Comparison of ENCODE assay signal across 13 cellular contexts in the genomic region with DNA sequence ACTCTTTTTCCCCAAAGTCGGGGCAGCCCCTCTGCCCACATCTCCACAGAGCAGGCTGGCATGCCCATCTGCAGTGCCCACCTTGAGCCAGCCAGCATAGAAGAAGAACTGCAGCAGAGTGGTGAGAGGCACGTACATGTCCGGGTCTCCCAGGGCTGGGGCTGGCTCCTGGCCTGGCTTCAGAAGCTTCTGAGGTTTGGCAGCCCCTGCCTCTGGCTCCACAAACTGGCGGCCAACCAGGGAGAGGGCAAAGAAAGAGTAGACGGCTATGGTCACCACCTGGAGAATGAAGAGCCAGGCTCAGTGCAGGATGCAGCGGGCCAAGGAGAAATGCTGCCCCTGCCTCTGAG. TPM values are rescaled to one million over a fixed set of nuclear protein-coding genes. Genes with fewer than 3 reads are reported as not detected.
A peak's percentile ranks its signal among the peaks of the same experiment; 100 is the strongest.
DNase-seq lines count a peak whose midpoint lies in the region; ATAC-seq and TF ChIP-seq lines count a peak whose summit lies in the region.
"Had no signal": no experiment of that assay in that cellular context is flagged by ENCODE, and none has a peak within 500 bp of the region (broad histone marks: within the 10 kb centered on the region; RNA-seq: fewer than 3 reads in every experiment).

No MANE protein-coding gene starts in this region.

- peaks cover 0 to 24% (median 19%) of the 10 kb centered on the region in 6 donors for H3K36me3 ChIP-seq in spleen
- H3K36me3 ChIP-seq: transverse colon had no signal

- H3K4me1 Mint-ChIP-seq in activated T-cell treated with anti-CD3 and anti-CD28 coated beads, Interleukin-2, amount 50 U/mL, for 24 hours (ENCODE audit: low read depth): peaks cover 44% of the 10 kb centered on the region
- H3K4me1 Mint-ChIP-seq in WTC11: peaks cover 32% of the 10 kb centered on the region

- peaks cover 12 to 44% (median 40%) of the 10 kb centered on the region in 6 donors for H3K4me1 ChIP-seq in spleen

- H3K4me3 ChIP-seq in epithelial cell of proximal tubule (ENCODE audit: low read depth, low read length): no peak overlapping the region
- H3K4me3 ChIP-seq in spleen: peak overlapping the region in 3 of 8 donors; percentile 43 to 71 (median 45)
- H3K4me3 ChIP-seq: SJSA1 had no signal

- no peaks in the 10 kb centered on the region for H3K27me3 ChIP-seq in spleen (replicated peaks in 1 of 7)
- H3K27me3 ChIP-seq: transverse colon had no signal

- H3K27me3 Mint-ChIP-seq in activated T-cell treated with anti-CD3 and anti-CD28 coated beads, Interleukin-2, amount 50 U/mL, for 24 hours: no peaks in the 10 kb centered on the region
- peaks cover 12% of the 10 kb centered on the region for H3K27me3 Mint-ChIP-seq in WTC11 (ENCODE audit: low read depth)

- H3K4me3 Mint-ChIP-seq in activated T-cell treated with anti-CD3 and anti-CD28 coated beads, Interleukin-2, amount 50 U/mL, for 24 hours: peak overlapping the region; percentile 63
- peak overlapping the region; percentile 59 for H3K4me3 Mint-ChIP-seq in WTC11

- POLR2A ChIA-PET in WTC11 (lab: Charles Lee): interaction anchor here (0.7 to 2.7 kb wide), 6 partner anchors 9 to 63 kb away, joined by 3 to 19 read pairs (median 6); partner anchors contain the start of genes PLK3 and RPS8

- peak overlapping the region in 4 of 8 donors; percentile 64 to 82 (median 74) for H3K27ac ChIP-seq in spleen
- H3K27ac ChIP-seq: SJSA1 had no signal

- no peaks in the 10 kb centered on the region for H3K9me3 ChIP-seq in spleen
- H3K9me3 ChIP-seq: SJSA1, transverse colon had no signal

- no peaks in the 10 kb centered on the region for H3K9me3 Mint-ChIP-seq in activated T-cell treated with anti-CD3 and anti-CD28 coated beads, Interleukin-2, amount 50 U/mL, for 24 hours
- H3K9me3 Mint-ChIP-seq in WTC11: no peaks in the 10 kb centered on the region

- H3K36me3 Mint-ChIP-seq in activated T-cell treated with anti-CD3 and anti-CD28 coated beads, Interleukin-2, amount 50 U/mL, for 24 hours (ENCODE audit: low read depth): peaks cover 32% of the 10 kb centered on the region
- peaks cover 5% of the 10 kb centered on the region for H3K36me3 Mint-ChIP-seq in WTC11

- TF ChIP-seq CTCF in WTC11 (IDR thresholded peaks at IDR 0.05): no peak
- peak; percentile 8 for TF ChIP-seq CTCF in epithelial cell of proximal tubule (conservative IDR thresholded peaks at IDR 0.05; ENCODE audit: low read depth, low read length)
- TF ChIP-seq CTCF in spleen (IDR thresholded peaks at IDR 0.05 in 8 of 11, conservative IDR thresholded peaks at IDR 0.05 in 3 of 11): no peak

- ATAC-seq in WTC11: no peak
- ATAC-seq in HG02870 (IDR thresholded peaks at IDR 0.05; ENCODE audit: unreplicated experiment): no peak

- intact Hi-C loops in spleen (cut with DNase I; ENCODE audit: low total_unique reads): loop anchor here (5.0 to 10.0 kb wide), 2 partner anchors 37 to 50 kb away; partner anchors contain the start of genes KIF2C and RNU5D-1

- WGBS in spleen, 5 donors: 81 to 97% (median 86%) methylated on average over 6 of the region's 6 CpGs

- peak overlapping the region; percentile 90 for H3K27ac Mint-ChIP-seq in activated T-cell treated with anti-CD3 and anti-CD28 coated beads, Interleukin-2, amount 50 U/mL, for 24 hours
- no peak overlapping the region for H3K27ac Mint-ChIP-seq in WTC11

- CTCF ChIA-PET in WTC11 (lab: Charles Lee): interaction anchor here (0.6 to 3.3 kb wide), 18 partner anchors 8 to 234 kb away, joined by 3 to 21 read pairs (median 4); partner anchors contain the start of genes BTBD19, HECTD3, PLK3 and RNU5D-1

- no peak for DNase-seq in activated T-cell treated with anti-CD3 and anti-CD28 coated beads, Interleukin-2, amount 50 U/mL, for 24 hours
- DNase-seq in activated T-cell treated with anti-CD3 and anti-CD28 coated beads, Interleukin-2, amount 50 U/mL, for 48 hours: no peak
- no peak for DNase-seq in WTC11 (ENCODE audit: low spot score)
- DNase-seq in epithelial cell of proximal tubule (ENCODE audit: low read depth): no peak
- peak; percentile 74 for DNase-seq in spleen
- no peak for DNase-seq in DMS79 (lab: John Stamatoyannopoulos, UW)
- no peak for DNase-seq in medulla oblongata (ENCODE audit: extremely low spot score)
- DNase-seq: activated CD4-positive, alpha-beta T cell treated with anti-CD3 and anti-CD28 coated beads, Interleukin-2, amount 50 U/mL, for 1 hour; NCI-H1105 treated with DMSO at 0.1 percent for 48 hours had no signal

- TF ChIP-seq POLR2A in spleen (IDR thresholded peaks at IDR 0.05): no peak

TF ChIP-seq in WTC11, 78 proteins besides CTCF, POLR2A, EP300 and RAD21 (continues in another document):
- TF ChIP-seq ZNF263 (CRISPR knock-in tag; IDR thresholded peaks at IDR 0.05; ENCODE audit: low read depth): no peak
- no peak for TF ChIP-seq ZMAT4 (CRISPR knock-in tag; IDR thresholded peaks at IDR 0.05)
- no peak for TF ChIP-seq ZNF423 (CRISPR knock-in tag; IDR thresholded peaks at IDR 0.05)
- no peak for TF ChIP-seq SP1 (CRISPR knock-in tag; conservative IDR thresholded peaks at IDR 0.05)
- TF ChIP-seq RORB (CRISPR knock-in tag; IDR thresholded peaks at IDR 0.05): no peak
- TF ChIP-seq ZSCAN18 (CRISPR knock-in tag; IDR thresholded peaks at IDR 0.05): no peak
- TF ChIP-seq GABPB1 (CRISPR knock-in tag; IDR thresholded peaks at IDR 0.05): no peak
- no peak for TF ChIP-seq ZNF425 (CRISPR knock-in tag; conservative IDR thresholded peaks at IDR 0.05)
- no peak for TF ChIP-seq GTF2I (CRISPR knock-in tag; conservative IDR thresholded peaks at IDR 0.05)
- TF ChIP-seq ZNF512 (CRISPR knock-in tag; IDR thresholded peaks at IDR 0.05; ENCODE audit: borderline replicate concordance): no peak
- no peak for TF ChIP-seq ZNF671 (CRISPR knock-in tag; IDR thresholded peaks at IDR 0.05)
- no peak for TF ChIP-seq ZBTB21 (CRISPR knock-in tag; IDR thresholded peaks at IDR 0.05; ENCODE audit: borderline replicate concordance)

RNA-seq across cellular contexts. Expression of gene BEST4, which starts 3.0 kb away (rescaled TPM):
- 1.6 to 1.7 TPM (median 1.6 TPM) in 3 replicates for total RNA-seq in WTC11 (2021)
- total RNA-seq in epithelial cell of proximal tubule: 0.07 and 0.12 TPM in 2 replicates
- under 1 TPM in 4 of 7 donors, not detected in 3; 0.16 to 0.61 (median 0.30) TPM for total RNA-seq in spleen
- under 1 TPM; 0.32 to 0.89 (median 0.80) TPM for polyA plus RNA-seq in spleen
- total RNA-seq: endothelial cell of umbilical vein, SJSA1 had no signal

RNA-seq across cellular contexts. Expression of gene RPS8, which starts 9.7 kb away (rescaled TPM):
- total RNA-seq in WTC11 (2021) (2,343 to 2,726 TPM (median 2,722 TPM) in 3 replicates), epithelial cell of proximal tubule (2,248 and 2,814 TPM in 2 replicates), spleen (1,000 to 10,000 TPM; 1,626 to 2,405 (median 2,159) TPM)
- polyA plus RNA-seq in spleen: 1,000 to 10,000 TPM; 4,436 to 6,194 (median 5,972) TPM

RNA-seq across cellular contexts. Expression of gene PLK3, which starts 15.2 kb away (rescaled TPM):
- 10.1 to 16.4 TPM (median 12.0 TPM) in 3 replicates for total RNA-seq in WTC11 (2021)
- 25.5 and 51.1 TPM in 2 replicates for total RNA-seq in epithelial cell of proximal tubule
- 10 to 100 TPM; 22.0 to 51.7 (median 33.1) TPM for total RNA-seq in spleen
- polyA plus RNA-seq in spleen: 10 to 100 TPM; 14.7 to 24.6 (median 24.3) TPM

RNA-seq across cellular contexts. Expression of gene DYNLT4, which starts 22.1 kb away (rescaled TPM):
- 0.31 to 0.62 TPM (median 0.57 TPM) in 3 replicates for total RNA-seq in WTC11 (2021)
- total RNA-seq in epithelial cell of proximal tubule: 0.29 TPM in 1 of 2 replicates, not detected in the other
- total RNA-seq in spleen: 1 to 10 TPM in 2 of 7 donors, under 1 TPM in 2, not detected in 3; 0.82 to 2.1 (median 1.1) TPM
- under 1 TPM; 0.15 to 0.58 (median 0.22) TPM for polyA plus RNA-seq in spleen
- total RNA-seq: SJSA1 had no signal

RNA-seq across cellular contexts. Expression of gene BTBD19, which starts 23.3 kb away (rescaled TPM):
- 1.7 to 2.0 TPM (median 1.8 TPM) in 3 replicates for total RNA-seq in WTC11 (2021)
- 0.29 and 2.8 TPM in 2 replicates for total RNA-seq in epithelial cell of proximal tubule
- 10 to 100 TPM in 1 of 7 donors, 1 to 10 TPM in 6; 2.8 to 11.9 (median 7.3) TPM for total RNA-seq in spleen
- polyA plus RNA-seq in spleen: 1 to 10 TPM in 2 of 3 donors, under 1 TPM in 1; 0.73 to 5.5 (median 1.1) TPM
